In the genomic region with DNA sequence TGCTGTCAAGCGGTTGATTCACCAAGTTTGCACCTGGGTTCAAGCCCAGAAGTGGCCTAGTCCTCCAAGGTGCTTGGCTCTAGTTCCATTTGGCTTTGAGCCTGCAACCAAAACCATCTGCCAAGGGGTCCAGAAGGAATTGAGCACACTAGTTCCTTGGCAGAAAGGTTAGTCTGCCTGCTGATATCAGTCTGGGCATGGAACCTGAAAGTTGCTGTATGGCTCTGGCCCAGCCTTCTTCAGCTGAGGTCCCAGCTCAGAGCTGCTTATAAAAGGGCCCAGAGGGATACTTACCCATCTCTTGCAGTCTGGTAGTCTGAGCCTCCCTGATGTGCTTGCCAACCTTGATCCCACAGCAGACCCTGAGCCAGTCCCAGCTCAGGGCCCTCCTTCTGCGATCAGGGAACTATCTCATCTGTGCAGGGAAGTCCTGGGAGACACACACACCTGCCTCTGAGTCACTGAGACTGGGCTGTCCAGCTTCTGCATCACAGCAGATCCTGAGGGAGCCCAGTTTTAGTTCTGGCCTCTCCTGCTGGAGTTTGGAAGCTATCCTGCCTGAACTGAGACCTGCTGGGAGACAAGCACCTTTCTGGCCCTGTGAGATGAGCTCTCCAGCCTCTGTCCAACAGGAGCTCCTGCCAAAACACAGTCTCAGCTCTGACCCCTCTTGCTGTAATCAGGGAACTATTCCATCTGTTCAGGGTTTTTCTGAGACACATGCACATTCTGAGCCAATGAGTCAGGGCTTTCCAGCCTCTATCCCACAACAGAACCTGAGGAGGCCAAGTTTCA, we compare ENCODE assay signal across 10 cellular contexts.
DNase-seq lines count a peak whose midpoint lies in the region; ATAC-seq and TF ChIP-seq lines count a peak whose summit lies in the region.
"Had no signal": no experiment of that assay in that cellular context is flagged by ENCODE, and none has a peak within 500 bp of the region (broad histone marks: within the 10 kb centered on the region; RNA-seq: fewer than 3 reads in every experiment).

No MANE protein-coding gene starts in this region.

- H3K27me3 ChIP-seq in Loucy (ENCODE audit: insufficient read depth, low read length, poor library complexity, severe bottlenecking) (no peaks in the 10 kb centered on the region), muscle layer of duodenum (ENCODE audit: low read depth, low read length) (no peaks in the 10 kb centered on the region)
- H3K27me3 ChIP-seq: tibial artery had no signal

- H3K9me3 Mint-ChIP-seq in activated naive CD4-positive, alpha-beta T cell treated with anti-CD3 and anti-CD28 coated beads for 36 hours = no peaks in the 10 kb centered on the region

- no peak overlapping the region for H3K4me2 ChIP-seq in Loucy (ENCODE audit: low read depth, low read length, poor library complexity, severe bottlenecking)

- H3K36me3 Mint-ChIP-seq in activated naive CD4-positive, alpha-beta T cell treated with anti-CD3 and anti-CD28 coated beads for 36 hours (ENCODE audit: low read depth) = no peaks in the 10 kb centered on the region
- H3K36me3 Mint-ChIP-seq: IgD-negative memory B cell had no signal

- ATAC-seq in GM19324 (IDR thresholded peaks at IDR 0.05; ENCODE audit: low FRiP score, unreplicated experiment) = no peak

- no peak overlapping the region for H3K4me3 Mint-ChIP-seq in activated naive CD4-positive, alpha-beta T cell treated with anti-CD3 and anti-CD28 coated beads for 36 hours
- H3K4me3 Mint-ChIP-seq: IgD-negative memory B cell had no signal

- DNase-seq in AG09319 (ENCODE audit: extremely low read depth, low read depth) = peak; percentile 49
- peak; percentile 84 for DNase-seq in cerebellar cortex (ENCODE audit: low spot score)
- no peak for DNase-seq in stimulated activated CD4-positive, alpha-beta T cell treated with anti-CD3 and anti-CD28 coated beads, Interleukin-4, amount 100 ng/mL, for 24 hours
- DNase-seq in GOT3 (lab: John Stamatoyannopoulos, UW) = no peak
- DNase-seq in activated naive CD4-positive, alpha-beta T cell treated with anti-CD3 and anti-CD28 coated beads for 36 hours = no peak
- DNase-seq: tibial artery had no signal

- TF ChIP-seq CTCF in AG09319 (IDR thresholded peaks at IDR 0.05; ENCODE audit: low read depth, low read length) (no peak), Loucy (conservative IDR thresholded peaks at IDR 0.05; ENCODE audit: low read length) (no peak)

- peak overlapping the region; percentile 62; the same call in 1 of the 2 replicates for H2AFZ ChIP-seq in Loucy (ENCODE audit: low read length)

- H3K4me1 ChIP-seq in Loucy (ENCODE audit: insufficient read depth, low read length, poor library complexity, severe bottlenecking) (no peaks in the 10 kb centered on the region), muscle layer of duodenum (ENCODE audit: control insufficient read depth in 1 of 2, insufficient read depth in 2 of 2, low read length in 2 of 2) (peaks cover 7 to 9% of the 10 kb centered on the region in 2 donors)
- H3K4me1 ChIP-seq: tibial artery had no signal

- H3K9me3 ChIP-seq in Loucy (ENCODE audit: insufficient read depth, low read depth, low read length) = 0 out of 2 replicates have a peak, but pooled peaks cover 11% of the 10 kb centered on the region
- no peaks in the 10 kb centered on the region for H3K9me3 ChIP-seq in muscle layer of duodenum (ENCODE audit: control insufficient read depth in 1 of 2, low read length in 2 of 2)

- H3K4me3 ChIP-seq in Loucy (ENCODE audit: low read length, poor library complexity, severe bottlenecking) (no peak overlapping the region), muscle layer of duodenum (ENCODE audit: low read depth in 1 of 2, low read length in 2 of 2) (no peak overlapping the region)
- H3K4me3 ChIP-seq: tibial artery had no signal

- no peaks in the 10 kb centered on the region for H3K79me2 ChIP-seq in Loucy (ENCODE audit: insufficient read depth, low read length)

- H3K27me3 Mint-ChIP-seq in activated naive CD4-positive, alpha-beta T cell treated with anti-CD3 and anti-CD28 coated beads for 36 hours (ENCODE audit: low read depth) = peaks cover 3% of the 10 kb centered on the region

- H3K9me2 ChIP-seq in Loucy (replicated peaks; ENCODE audit: low read depth, low read length) = no peaks in the 10 kb centered on the region

- H3K27ac ChIP-seq in muscle layer of duodenum (ENCODE audit: low read length) = peak overlapping the region; percentile 21
- H3K27ac ChIP-seq: tibial artery had no signal

- H3F3A ChIP-seq in Loucy (ENCODE audit: low read depth) = no peaks in the 10 kb centered on the region

- intact Hi-C loops in activated naive CD4-positive, alpha-beta T cell treated with anti-CD3 and anti-CD28 coated beads for 36 hours (cut with micrococcal nuclease) = no loop called here

- H3K36me3 ChIP-seq in Loucy (ENCODE audit: insufficient read depth, low read length) (no peaks in the 10 kb centered on the region), muscle layer of duodenum (ENCODE audit: control insufficient read depth in 1 of 2, insufficient read depth in 2 of 2, low read length in 2 of 2) (no peaks in the 10 kb centered on the region)
- H3K36me3 ChIP-seq: tibial artery had no signal

- H3K4me1 Mint-ChIP-seq in activated naive CD4-positive, alpha-beta T cell treated with anti-CD3 and anti-CD28 coated beads for 36 hours (ENCODE audit: low read depth) = no peaks in the 10 kb centered on the region
- H3K4me1 Mint-ChIP-seq: IgD-negative memory B cell had no signal

- no peak overlapping the region for H3K9ac ChIP-seq in Loucy (ENCODE audit: low read depth, low read length, poor library complexity, severe bottlenecking)

- no peak overlapping the region for H3K27ac Mint-ChIP-seq in activated naive CD4-positive, alpha-beta T cell treated with anti-CD3 and anti-CD28 coated beads for 36 hours
- H3K27ac Mint-ChIP-seq: IgD-negative memory B cell had no signal

- H4K20me1 ChIP-seq in Loucy (ENCODE audit: insufficient read depth, low read length, poor library complexity, severe bottlenecking) = no peaks in the 10 kb centered on the region

- CTCF ChIA-PET in activated naive CD4-positive, alpha-beta T cell treated with anti-CD3 and anti-CD28 coated beads for 36 hours (lab: Charles Lee) = interaction anchor here (0.5 to 1.3 kb wide), 2 partner anchors 12 to 71 kb away, joined by 3 to 4 read pairs; no protein-coding TSS in a partner anchor

Comparison
In these comparisons a context has a peak if more than half of its experiments do, and no peak if none do; other contexts are left out.
1. DNase-seq: peak in AG09319 (single experiment) and cerebellar cortex (single experiment); none in stimulated activated CD4-positive, alpha-beta T cell treated with anti-CD3 and anti-CD28 coated beads, Interleukin-4, amount 100 ng/mL, for 24 hours (single experiment), GOT3 (single experiment) and activated naive CD4-positive, alpha-beta T cell treated with anti-CD3 and anti-CD28 coated beads for 36 hours (single experiment).